In genomic region chr9:93129286-93129685, GRCh38 we compare ENCODE assay signal across 13 cellular contexts. TPM values are rescaled to one million over a fixed set of nuclear protein-coding genes. Genes with fewer than 3 reads are reported as not detected.
A peak's percentile ranks its signal among the peaks of the same experiment; 100 is the strongest.
DNase-seq lines count a peak whose midpoint lies in the region; ATAC-seq and TF ChIP-seq lines count a peak whose summit lies in the region.
"Had no signal": no experiment of that assay in that cellular context is flagged by ENCODE, and none has a peak within 500 bp of the region (broad histone marks: within the 10 kb centered on the region; RNA-seq: fewer than 3 reads in every experiment).

No MANE protein-coding gene starts in this region.

- no peaks in the 10 kb centered on the region for H3K27me3 ChIP-seq in testis
- H3K27me3 ChIP-seq: brain microvascular endothelial cell had no signal

- peak overlapping the region; percentile 96 to 97 for H3K27ac ChIP-seq in testis
- H3K27ac ChIP-seq: brain microvascular endothelial cell had no signal

- peaks cover 76 to 80% (median 77%) of the 10 kb centered on the region in 3 donors for H3K4me1 Mint-ChIP-seq in T-cell
- H3K4me1 Mint-ChIP-seq in activated naive CD8-positive, alpha-beta T cell treated with anti-CD3 and anti-CD28 coated beads for 36 hours = peaks cover 57% of the 10 kb centered on the region

- intact Hi-C loops in testis (cut with DNase I; ENCODE audit: low total_unique reads) = no loop called here

- DNase-seq in T-cell (no peak), ecto neural progenitor cell (ENCODE audit: low spot score) (peak; percentile 40), lung microvascular endothelial cell (ENCODE audit: low read depth in 2 of 2) (peak; percentile 89 to 93), testis (no peak), T1000 (lab: John Stamatoyannopoulos, UW) (no peak)
- DNase-seq in activated naive CD8-positive, alpha-beta T cell treated with anti-CD3 and anti-CD28 coated beads for 36 hours = no peak
- DNase-seq: activated CD4-positive, alpha-beta T cell treated with anti-CD3 and anti-CD28 coated beads for 4 hours; activated T-cell treated with anti-CD3 and anti-CD28 coated beads, Interleukin-2, amount 50 U/mL, for 72 hours; brain microvascular endothelial cell; immature natural killer cell; NCI-H146 had no signal

- WGBS in testis, 2 donors = 33 to 42% methylated on average over 1 to 8 of the region's 8 CpGs

- H3K36me3 ChIP-seq in testis (ENCODE audit: low read depth, missing control alignments) = no peaks in the 10 kb centered on the region

- no peak for ATAC-seq in T-cell (replicated peaks in 1 of 4)
- ATAC-seq in HG02885 (IDR thresholded peaks at IDR 0.05; ENCODE audit: poor library complexity, unreplicated experiment) = no peak
- ATAC-seq: activated T-cell treated with anti-CD3 and anti-CD28 coated beads, Interleukin-2, amount 50 U/mL, for 72 hours; SK-N-SH treated with all-trans-retinoic acid at 6 μM for 48 hours had no signal

- CTCF ChIA-PET in T-cell (lab: Charles Lee) = interaction anchor here (0.6 to 1.0 kb wide), 2 partner anchors 12 to 20 kb away, joined by 3 to 6 read pairs; no protein-coding TSS in a partner anchor

- no peaks in the 10 kb centered on the region for H3K9me3 ChIP-seq in testis

- peaks cover 70% of the 10 kb centered on the region for H3K4me1 ChIP-seq in testis

- no peak overlapping the region for H3K4me3 Mint-ChIP-seq in T-cell
- no peak overlapping the region for H3K4me3 Mint-ChIP-seq in activated naive CD8-positive, alpha-beta T cell treated with anti-CD3 and anti-CD28 coated beads for 36 hours

- no peak for TF ChIP-seq POLR2A in testis (IDR thresholded peaks at IDR 0.05)

- no peaks in the 10 kb centered on the region for H3K9me3 Mint-ChIP-seq in T-cell
- no peaks in the 10 kb centered on the region for H3K9me3 Mint-ChIP-seq in activated naive CD8-positive, alpha-beta T cell treated with anti-CD3 and anti-CD28 coated beads for 36 hours
- H3K9me3 Mint-ChIP-seq: activated T-cell treated with anti-CD3 and anti-CD28 coated beads, Interleukin-2, amount 50 U/mL, for 72 hours; immature natural killer cell had no signal

- POLR2A ChIA-PET in T-cell (lab: Charles Lee) = interaction anchor here (0.6 kb wide), 3 partner anchors 23 to 101 kb away, joined by 3 to 11 read pairs (median 7); no protein-coding TSS in a partner anchor

- H3K27me3 Mint-ChIP-seq in T-cell = no peaks in the 10 kb centered on the region
- H3K27me3 Mint-ChIP-seq in activated naive CD8-positive, alpha-beta T cell treated with anti-CD3 and anti-CD28 coated beads for 36 hours = no peaks in the 10 kb centered on the region

- peaks cover 6% of the 10 kb centered on the region for H3K36me3 Mint-ChIP-seq in T-cell
- peaks cover 27% of the 10 kb centered on the region for H3K36me3 Mint-ChIP-seq in activated naive CD8-positive, alpha-beta T cell treated with anti-CD3 and anti-CD28 coated beads for 36 hours

- no peak overlapping the region for H3K4me3 ChIP-seq in testis

- no peak for TF ChIP-seq CTCF in testis (IDR thresholded peaks at IDR 0.05)

- peak overlapping the region; percentile 61 to 64 for H3K27ac Mint-ChIP-seq in T-cell
- no peak overlapping the region for H3K27ac Mint-ChIP-seq in activated naive CD8-positive, alpha-beta T cell treated with anti-CD3 and anti-CD28 coated beads for 36 hours

RNA-seq across cellular contexts. Expression of gene NINJ1, which starts 4.8 kb away (rescaled TPM):
- 100 to 1,000 TPM in 1 of 5 donors, 10 to 100 TPM in 4; 29.2 to 110 (median 32.0) TPM for total RNA-seq in T-cell
- 34.7 and 37.5 TPM in 2 replicates for total RNA-seq in lung microvascular endothelial cell
- 100 to 1,000 TPM; 148 to 152 TPM for total RNA-seq in testis
- polyA plus RNA-seq in testis (ENCODE audit: insufficient read depth, low read depth, low replicate concordance) = 99.3 TPM
- total RNA-seq in activated naive CD8-positive, alpha-beta T cell treated with anti-CD3 and anti-CD28 coated beads for 36 hours = 10 to 100 TPM; 74.9 to 77.8 TPM

RNA-seq across cellular contexts. Expression of gene CARD19, which starts 33.3 kb away (rescaled TPM):
- 10 to 100 TPM; 39.7 to 98.5 (median 72.8) TPM for total RNA-seq in T-cell
- total RNA-seq in lung microvascular endothelial cell = 49.3 and 72.8 TPM in 2 replicates
- 100 to 1,000 TPM; 138 to 147 TPM for total RNA-seq in testis
- polyA plus RNA-seq in testis (ENCODE audit: insufficient read depth, low read depth, low replicate concordance) = 99.4 TPM
- 10 to 100 TPM; 36.5 to 38.6 TPM for total RNA-seq in activated naive CD8-positive, alpha-beta T cell treated with anti-CD3 and anti-CD28 coated beads for 36 hours

RNA-seq across cellular contexts. Expression of gene WNK2, which starts 54.7 kb away (rescaled TPM):
- total RNA-seq in T-cell (under 1 TPM; 0.12 to 0.95 (median 0.48) TPM), lung microvascular endothelial cell (not detected in 2 replicates), testis (10 to 100 TPM; 50.5 to 91.1 TPM)
- polyA plus RNA-seq in testis (ENCODE audit: insufficient read depth, low read depth, low replicate concordance) = 29.0 TPM
- total RNA-seq in activated naive CD8-positive, alpha-beta T cell treated with anti-CD3 and anti-CD28 coated beads for 36 hours = under 1 TPM; 0.88 to 0.89 TPM
- polyA plus RNA-seq: immature natural killer cell had no signal

Comparison
In these comparisons a context has a peak if more than half of its experiments do, and no peak if none do; other contexts are left out.
1. DNase-seq: peak in ecto neural progenitor cell (single experiment) and lung microvascular endothelial cell (2 of 2); none in T-cell (0 of 34), testis (single experiment), T1000 (single experiment) and activated naive CD8-positive, alpha-beta T cell treated with anti-CD3 and anti-CD28 coated beads for 36 hours (single experiment).
2. RNA of gene WNK2, which starts 54.7 kb away (total RNA-seq): 50.5 to 91.1 TPM in testis; 0.88 to 0.89 TPM in activated naive CD8-positive, alpha-beta T cell treated with anti-CD3 and anti-CD28 coated beads for 36 hours, 0.12 to 0.95 TPM in T-cell and not detected in lung microvascular endothelial cell; every median in the first group is over 10 times any median in the second.